ENCODE assay signal across 11 cellular contexts in genomic region chr10:82811621-82812020, GRCh38.
DNase-seq lines count a peak whose midpoint lies in the region; ATAC-seq and TF ChIP-seq lines count a peak whose summit lies in the region.
"Had no signal": no experiment of that assay in that cellular context is flagged by ENCODE, and none has a peak within 500 bp of the region (broad histone marks: within the 10 kb centered on the region; RNA-seq: fewer than 3 reads in every experiment).

No MANE protein-coding gene starts in this region.

- no peaks in the 10 kb centered on the region for H3K4me1 ChIP-seq in esophagus muscularis mucosa
- H3K4me1 ChIP-seq: thyroid gland had no signal

- ATAC-seq in HG03460 (IDR thresholded peaks at IDR 0.05; ENCODE audit: unreplicated experiment), result no peak

- no peaks in the 10 kb centered on the region for H3K27me3 ChIP-seq in esophagus muscularis mucosa
- H3K27me3 ChIP-seq: neutrophil, thyroid gland had no signal

- H3K4me3 ChIP-seq in esophagus muscularis mucosa (no peak overlapping the region), coronary artery (no peak overlapping the region)
- H3K4me3 ChIP-seq: thyroid gland had no signal

- no peaks in the 10 kb centered on the region for H3K36me3 ChIP-seq in esophagus muscularis mucosa
- H3K36me3 ChIP-seq: neutrophil, thyroid gland had no signal

- no peak for TF ChIP-seq EP300 in esophagus muscularis mucosa (IDR thresholded peaks at IDR 0.05)

- no peak for TF ChIP-seq POLR2A in esophagus muscularis mucosa (IDR thresholded peaks at IDR 0.05; ENCODE audit: low read depth)

- peak; percentile 8 for DNase-seq in M059J (ENCODE audit: low read depth)
- no peak for DNase-seq in esophagus muscularis mucosa (ENCODE audit: extremely low spot score)
- DNase-seq in coronary artery (ENCODE audit: low spot score), result no peak
- DNase-seq in hippocampal formation (lab: John Stamatoyannopoulos, UW), result no peak
- no peak for DNase-seq in glomerular visceral epithelial cell (ENCODE audit: extremely low spot score)
- DNase-seq: amygdala had no signal

- TF ChIP-seq CTCF in 22Rv1 (IDR thresholded peaks at IDR 0.05) (peak; percentile 80), GM12873 (IDR thresholded peaks at IDR 0.05; ENCODE audit: insufficient read depth, low read depth, low read length, missing control alignments) (peak; percentile 62), esophagus muscularis mucosa (IDR thresholded peaks at IDR 0.05) (peak; percentile 13 to 47 (median 32)), coronary artery (IDR thresholded peaks at IDR 0.05) (no peak)

- H3K9me3 ChIP-seq in esophagus muscularis mucosa, result no peaks in the 10 kb centered on the region
- H3K9me3 ChIP-seq: neutrophil, thyroid gland had no signal

- intact Hi-C loops in esophagus muscularis mucosa (cut with DNase I), result no loop called here

- H3K27ac ChIP-seq in 22Rv1 (no peak overlapping the region), esophagus muscularis mucosa (replicated peaks in 1 of 4) (no peak overlapping the region), coronary artery (no peak overlapping the region)
- H3K27ac ChIP-seq: neutrophil, thyroid gland had no signal

- 88% methylated on average over 1 of the region's 1 CpG for WGBS in esophagus muscularis mucosa
